Comparison of ENCODE assay signal across 12 cellular contexts in the genomic region with DNA sequence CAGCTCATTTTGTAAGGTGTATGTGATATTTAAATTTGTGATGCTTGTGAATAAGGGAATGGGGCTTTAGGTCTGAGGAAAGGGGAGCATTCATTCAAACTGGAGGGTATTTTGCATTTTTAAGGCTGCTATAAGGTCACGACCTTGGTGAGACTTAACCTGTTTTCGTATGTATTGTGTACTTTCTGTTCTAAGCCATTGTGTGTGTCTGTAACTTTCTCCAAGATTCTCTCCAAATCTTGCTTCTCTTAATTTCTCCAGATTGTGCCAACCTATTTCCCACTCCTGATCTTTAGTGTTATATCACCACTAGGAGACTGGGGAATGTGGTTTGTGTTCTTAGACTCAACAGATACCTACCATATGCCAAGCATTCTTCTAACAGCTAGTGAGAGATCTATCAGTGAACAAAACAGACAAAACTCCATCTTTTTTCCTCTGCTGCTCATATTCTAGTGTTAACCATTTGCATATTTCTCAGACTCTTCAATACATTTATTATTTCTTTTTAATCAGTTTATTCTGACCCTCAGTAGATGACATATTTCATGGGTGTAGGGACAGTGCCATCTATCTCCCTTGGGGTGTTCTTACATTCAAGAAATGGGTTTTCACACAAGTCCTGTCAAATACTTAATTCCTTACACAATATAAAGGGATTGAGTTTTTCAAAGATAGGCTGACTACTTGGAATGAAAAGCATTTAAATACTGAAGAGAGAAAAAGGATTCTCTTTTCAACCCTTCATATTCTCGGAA. TPM values are rescaled to one million over a fixed set of nuclear protein-coding genes. Genes with fewer than 3 reads are reported as not detected.
DNase-seq lines count a peak whose midpoint lies in the region; ATAC-seq, FAIRE-seq and TF ChIP-seq lines count a peak whose summit lies in the region.
"Had no signal": no experiment of that assay in that cellular context is flagged by ENCODE, and none has a peak within 500 bp of the region (broad histone marks: within the 10 kb centered on the region; RNA-seq: fewer than 3 reads in every experiment).

No MANE protein-coding gene starts in this region.

- H3K27ac ChIP-seq in MM.1S (ENCODE audit: low read length), result no peak overlapping the region
- no peak overlapping the region for H3K27ac ChIP-seq in H1 (ENCODE audit: low read depth, low read length)
- no peak overlapping the region for H3K27ac ChIP-seq in Karpas-422 (ENCODE audit: low read length)

- H3K4me3 Mint-ChIP-seq in Calu3 (ENCODE audit: low read depth, unreplicated experiment) (no peak overlapping the region), natural killer cell (no peak overlapping the region)
- H3K4me3 Mint-ChIP-seq: activated B cell treated with CpG ODN at 0.5 μM for 24 hours; activated naive CD8-positive, alpha-beta T cell treated with anti-CD3 and anti-CD28 coated beads, Interleukin-2, amount 50 U/mL, for 24 hours; neural crest cell had no signal

- H3K4me2 ChIP-seq in MM.1S (ENCODE audit: low read depth, low read length), result no peak overlapping the region
- H3K4me2 ChIP-seq in H1 (ENCODE audit: insufficient read depth in 1 of 2, low read depth in 2 of 2, low read length in 2 of 2), result no peak overlapping the region
- no peak overlapping the region for H3K4me2 ChIP-seq in Karpas-422 (ENCODE audit: low read depth, low read length, poor library complexity, severe bottlenecking)

- CTCF ChIA-PET in Calu3 (lab: Charles Lee), result interaction anchor here (0.8 to 0.9 kb wide), 2 partner anchors 9 to 213 kb away, joined by 3 read pairs; no protein-coding TSS in a partner anchor
- CTCF ChIA-PET in H1 (lab: Charles Lee; ENCODE audit: partially characterized antibody), result interaction anchor here (1.0 to 1.6 kb wide), 8 partner anchors 9 to 531 kb away, joined by 3 to 7 read pairs (median 4); no protein-coding TSS in a partner anchor

- H3K9me3 ChIP-seq in MM.1S (replicated peaks; ENCODE audit: insufficient read depth, low read length) (no peaks in the 10 kb centered on the region), H1 (ENCODE audit: insufficient read depth in 2 of 2, low read depth in 1 of 2, low read length in 1 of 2) (no peaks in the 10 kb centered on the region), Karpas-422 (ENCODE audit: low read length) (no peaks in the 10 kb centered on the region)

- peak; percentile 33 to 41; a peak in 3 of 4 replicates for TF ChIP-seq RAD21 in H1 (IDR thresholded peaks at IDR 0.05 in 1 of 2, conservative IDR thresholded peaks at IDR 0.05 in 1 of 2; ENCODE audit: low read depth in 2 of 2, low read length in 2 of 2)

- no peak for FAIRE-seq in H1 (lab: Jason Lieb, UNC)

- WGBS in H1 (ENCODE audit: extremely low coverage in 1 of 2, insufficient coverage in 1 of 2, insufficient read length in 1 of 2, insufficient replicate concordance in 2 of 2, low coverage in 1 of 2, low lambda C conversion rate in 2 of 2, missing lambda C conversion rate in 1 of 2), 2 experiments, result 85% methylated on average over 3 of the region's 3 CpGs; no CpG with 5 or more reads in 1 of the 2 experiments

- TF ChIP-seq POLR2A in H1 (IDR thresholded peaks at IDR 0.05; ENCODE audit: control extremely low read depth in 1 of 2, low read depth in 2 of 2, low read length in 2 of 2), result no peak

- peaks cover 83% of the 10 kb centered on the region for H3K36me3 Mint-ChIP-seq in Calu3 (ENCODE audit: insufficient read depth, unreplicated experiment)
- H3K36me3 Mint-ChIP-seq in natural killer cell, result no peaks in the 10 kb centered on the region

- H3K23ac ChIP-seq in H1 (ENCODE audit: insufficient read length), result no peak overlapping the region

- H3K79me2 ChIP-seq in MM.1S (ENCODE audit: low read length), result no peaks in the 10 kb centered on the region
- H3K79me2 ChIP-seq in H1 (ENCODE audit: control insufficient read depth in 1 of 2, insufficient read depth in 2 of 2, low read length in 2 of 2), result no peaks in the 10 kb centered on the region
- no peaks in the 10 kb centered on the region for H3K79me2 ChIP-seq in Karpas-422 (ENCODE audit: low read length)

- peaks cover 55% of the 10 kb centered on the region for H3K4me1 Mint-ChIP-seq in Calu3 (ENCODE audit: low read depth, unreplicated experiment)
- peaks cover 24 to 25% of the 10 kb centered on the region in 2 donors for H3K4me1 Mint-ChIP-seq in natural killer cell
- H3K4me1 Mint-ChIP-seq: activated B cell treated with CpG ODN at 0.5 μM for 24 hours, neural crest cell had no signal

- no peaks in the 10 kb centered on the region for H3K9me2 ChIP-seq in MM.1S (replicated peaks; ENCODE audit: insufficient read depth, low read length)
- H3K9me2 ChIP-seq in Karpas-422 (replicated peaks; ENCODE audit: insufficient read depth, low read length), result no peaks in the 10 kb centered on the region

- BruUV-seq in Calu3 (replicated peaks; lab: Mats Ljungman, UMichigan), result no TSS peak

- no peak overlapping the region for H3K4ac ChIP-seq in H1 (replicated peaks; ENCODE audit: insufficient read length, low read depth, low read length)

- H3K18ac ChIP-seq in H1 (ENCODE audit: extremely low read depth, low read length), result no peak overlapping the region

- H3K23me2 ChIP-seq in H1 (ENCODE audit: low read depth, low read length), result no peaks in the 10 kb centered on the region

- H4K20me1 ChIP-seq in MM.1S (ENCODE audit: insufficient read depth, low read length) (no peaks in the 10 kb centered on the region), H1 (replicated peaks in 1 of 2; ENCODE audit: control insufficient read depth in 1 of 2, insufficient read depth in 2 of 2, low read length in 2 of 2) (no peaks in the 10 kb centered on the region), Karpas-422 (ENCODE audit: insufficient read depth, low read depth, low read length) (0 out of 2 replicates have a peak, but pooled peaks cover 4% of the 10 kb centered on the region)

- H2BK20ac ChIP-seq in H1 (ENCODE audit: low read length), result no peak overlapping the region

- H2AFZ ChIP-seq in MM.1S (ENCODE audit: low read length) (no peak overlapping the region), H1 (ENCODE audit: low read length) (no peak overlapping the region), Karpas-422 (ENCODE audit: low read length) (no peak overlapping the region)

- TF ChIP-seq CTCF in Calu3 (IDR thresholded peaks at IDR 0.05; ENCODE audit: unreplicated experiment) (no peak), MM.1S (IDR thresholded peaks at IDR 0.05; ENCODE audit: low read length) (peak; percentile 48), H1 (IDR thresholded peaks at IDR 0.05; ENCODE audit: control extremely low read depth in 1 of 3, insufficient read depth in 1 of 3, low read depth in 1 of 3, low read length in 3 of 3) (peak in 1 of 3 experiments; percentile 19; a peak in 2 of 4 replicates), natural killer cell (IDR thresholded peaks at IDR 0.05) (peak; percentile 24)

- H2BK15ac ChIP-seq in H1 (ENCODE audit: low read length), result no peak overlapping the region

- H3K27ac Mint-ChIP-seq in Calu3 (ENCODE audit: unreplicated experiment) (peak overlapping the region; percentile 80), natural killer cell (peak overlapping the region; percentile 76 to 82)
- H3K27ac Mint-ChIP-seq: activated B cell treated with CpG ODN at 0.5 μM for 24 hours; activated naive CD8-positive, alpha-beta T cell treated with anti-CD3 and anti-CD28 coated beads, Interleukin-2, amount 50 U/mL, for 24 hours had no signal

- intact Hi-C loops in Calu3 (cut with micrococcal nuclease; ENCODE audit: unreplicated experiment) (loop anchor here (5.0 to 10.0 kb wide), 2 partner anchors 213 to 529 kb away; no protein-coding TSS in a partner anchor), natural killer cell (cut with micrococcal nuclease) (loop anchor here (10.0 kb wide), 1 partner anchor 529 kb away; no protein-coding TSS in a partner anchor)

- no peak overlapping the region for H3K56ac ChIP-seq in H1 (replicated peaks; ENCODE audit: insufficient read length, low read depth, low read length)

- no peak overlapping the region for H4K5ac ChIP-seq in H1 (ENCODE audit: insufficient read length, low read depth, low read length)

- H2BK12ac ChIP-seq in H1 (ENCODE audit: low read depth, low read length), result no peak overlapping the region

- no peak overlapping the region for H2AK5ac ChIP-seq in H1 (ENCODE audit: low read depth, low read length)

- H3K9me3 Mint-ChIP-seq in Calu3 (ENCODE audit: low read depth, unreplicated experiment), result no peaks in the 10 kb centered on the region
- no peaks in the 10 kb centered on the region for H3K9me3 Mint-ChIP-seq in natural killer cell
- H3K9me3 Mint-ChIP-seq: activated B cell treated with CpG ODN at 0.5 μM for 24 hours; activated naive CD8-positive, alpha-beta T cell treated with anti-CD3 and anti-CD28 coated beads, Interleukin-2, amount 50 U/mL, for 24 hours; neural crest cell had no signal

- H3F3A ChIP-seq in MM.1S (ENCODE audit: insufficient read depth, low read length), result no peaks in the 10 kb centered on the region

- no peak overlapping the region for H3K14ac ChIP-seq in H1 (ENCODE audit: insufficient read length)

- H3K4me3 ChIP-seq in MM.1S (ENCODE audit: low read length), result no peak overlapping the region
- H3K4me3 ChIP-seq in H1 (ENCODE audit: extremely low read depth in 1 of 4, insufficient read depth in 2 of 4, low read depth in 3 of 4, low read length in 4 of 4), result no peak overlapping the region
- no peak overlapping the region for H3K4me3 ChIP-seq in Karpas-422 (ENCODE audit: low read length)

- H3K36me3 ChIP-seq in MM.1S (replicated peaks; ENCODE audit: insufficient read depth, low read length), result no peaks in the 10 kb centered on the region
- peaks cover 2 to 16% (median 15%) of the 10 kb centered on the region in 4 experiments; a peak in 5 of 8 replicates for H3K36me3 ChIP-seq in H1 (ENCODE audit: control insufficient read depth in 2 of 4, insufficient read depth in 4 of 4, low read length in 3 of 4)
- H3K36me3 ChIP-seq in Karpas-422 (ENCODE audit: insufficient read depth, low read length), result no peaks in the 10 kb centered on the region

- H4K91ac ChIP-seq in H1 (replicated peaks; ENCODE audit: insufficient read length, low read length), result no peak overlapping the region

- no peak overlapping the region for H4K8ac ChIP-seq in H1 (ENCODE audit: extremely low read depth, insufficient read depth, low read length)

- H3K4me1 ChIP-seq in MM.1S (ENCODE audit: low read length) (no peaks in the 10 kb centered on the region), H1 (replicated peaks in 1 of 4; ENCODE audit: control insufficient read depth in 3 of 4, insufficient read depth in 4 of 4, low read length in 3 of 4) (peaks cover 0 to 5% (median 0%) of the 10 kb centered on the region in 4 experiments; a peak in 1 of 7 replicates), Karpas-422 (ENCODE audit: low read length) (0 out of 2 replicates have a peak, but pooled peaks cover 2% of the 10 kb centered on the region)

- H3K9ac ChIP-seq in MM.1S (ENCODE audit: low read length) (no peak overlapping the region), H1 (replicated peaks in 1 of 4; ENCODE audit: extremely low read depth in 1 of 4, low read depth in 3 of 4, low read length in 3 of 4) (no peak overlapping the region), Karpas-422 (ENCODE audit: low read length) (no peak overlapping the region)

- H3K27me3 ChIP-seq in MM.1S (replicated peaks; ENCODE audit: insufficient read depth, low read length) (no peaks in the 10 kb centered on the region), H1 (replicated peaks in 1 of 4; ENCODE audit: control insufficient read depth in 3 of 4, extremely low read depth in 1 of 4, insufficient read depth in 3 of 4, low read length in 3 of 4) (no peaks in the 10 kb centered on the region), Karpas-422 (ENCODE audit: low read length) (no peaks in the 10 kb centered on the region)

- no peak overlapping the region for H2BK120ac ChIP-seq in H1 (replicated peaks; ENCODE audit: low read depth, low read length)

- ATAC-seq in natural killer cell, result no peak
- ATAC-seq in HG03139 (IDR thresholded peaks at IDR 0.05; ENCODE audit: unreplicated experiment), result no peak
- no peak for ATAC-seq in HG03442 (IDR thresholded peaks at IDR 0.05; ENCODE audit: unreplicated experiment)
- ATAC-seq: activated naive CD8-positive, alpha-beta T cell treated with anti-CD3 and anti-CD28 coated beads, Interleukin-2, amount 50 U/mL, for 24 hours had no signal

- H2BK5ac ChIP-seq in H1 (ENCODE audit: low read depth, low read length), result no peak overlapping the region

- DNase-seq in Calu3 (no peak), MM.1S (no peak), H1 (ENCODE audit: low read depth in 1 of 2, low spot score in 2 of 2) (no peak), natural killer cell (no peak), Karpas-422 (no peak), SKM-1 treated with dmso at 0.1 percent for 144 hours (lab: John Stamatoyannopoulos, UW; ENCODE audit: unreplicated experiment) (no peak)
- DNase-seq: activated B cell treated with CpG ODN at 0.5 μM for 24 hours; activated naive CD8-positive, alpha-beta T cell treated with anti-CD3 and anti-CD28 coated beads, Interleukin-2, amount 50 U/mL, for 24 hours; NCI-H446 had no signal

- TF ChIP-seq EP300 in H1 (IDR thresholded peaks at IDR 0.05; ENCODE audit: borderline replicate concordance in 1 of 2, low read depth in 2 of 2, low read length in 2 of 2), result no peak

- H3K27me3 Mint-ChIP-seq in Calu3 (ENCODE audit: unreplicated experiment), result no peaks in the 10 kb centered on the region
- no peaks in the 10 kb centered on the region for H3K27me3 Mint-ChIP-seq in natural killer cell (ENCODE audit: low read depth in 2 of 2)
- H3K27me3 Mint-ChIP-seq: activated B cell treated with CpG ODN at 0.5 μM for 24 hours; activated naive CD8-positive, alpha-beta T cell treated with anti-CD3 and anti-CD28 coated beads, Interleukin-2, amount 50 U/mL, for 24 hours had no signal

- H3K79me1 ChIP-seq in H1 (ENCODE audit: low read depth, low read length), result no peaks in the 10 kb centered on the region

- POLR2A ChIA-PET in H1 (lab: Charles Lee; ENCODE audit: partially characterized antibody), result interaction anchor here (1.0 to 2.7 kb wide), 2 partner anchors 27 to 187 kb away, joined by 5 to 13 read pairs; a partner anchor contains a TSS

RNA-seq across cellular contexts. Expression of a gene that starts 27.5 kb away (rescaled TPM):
- total RNA-seq in Calu3 (2022) (621 and 626 TPM in 2 replicates), natural killer cell (10 to 100 TPM in 1 of 3 donors, 1 to 10 TPM in 2; 3.4 to 10.4 (median 4.9) TPM)
- total RNA-seq in H1 (2021; fragmentation: NEBNext Ultra II Directional; extraction: Animal tissue kit (Norgen Biotek cat#: 25700)), result 76.4 and 76.5 TPM in 2 replicates
- polyA plus RNA-seq in H1 (2011; rRNA removed), result 10.1 and 16.3 TPM in 2 replicates
- polyA plus RNA-seq in H1 (2011; cell fraction: cytosol; rRNA removed), result 17.7 TPM
- polyA plus RNA-seq in H1 (2011; cell fraction: nucleus; rRNA removed), result 7.5 TPM
- 29.3 to 39.3 TPM (median 31.3 TPM) in 4 replicates for polyA plus RNA-seq in H1 (2012, experiment 1 of 2)
- 10.7 TPM for polyA plus RNA-seq in H1 (2012, experiment 2 of 2)
- polyA plus RNA-seq in H1 (2013, experiment 1 of 2), result 111 TPM
- 132 TPM for polyA plus RNA-seq in H1 (2013, experiment 2 of 2)
- polyA minus RNA-seq in H1 (2011; rRNA and poly(A)+ RNA removed), result 19.5 and 20.0 TPM in 2 replicates
- polyA minus RNA-seq in H1 (2011; cell fraction: cytosol; rRNA and poly(A)+ RNA removed), result 29.3 TPM
- 19.0 TPM for polyA minus RNA-seq in H1 (2011; cell fraction: nucleus; rRNA and poly(A)+ RNA removed)
- not detected in 2 replicates for total RNA-seq in Karpas-422 (2014; rRNA removed; shearing (Covaris generic); ENCODE audit: low replicate concordance)
